19 cellular contexts compared by ENCODE assay signal in the genomic region with DNA sequence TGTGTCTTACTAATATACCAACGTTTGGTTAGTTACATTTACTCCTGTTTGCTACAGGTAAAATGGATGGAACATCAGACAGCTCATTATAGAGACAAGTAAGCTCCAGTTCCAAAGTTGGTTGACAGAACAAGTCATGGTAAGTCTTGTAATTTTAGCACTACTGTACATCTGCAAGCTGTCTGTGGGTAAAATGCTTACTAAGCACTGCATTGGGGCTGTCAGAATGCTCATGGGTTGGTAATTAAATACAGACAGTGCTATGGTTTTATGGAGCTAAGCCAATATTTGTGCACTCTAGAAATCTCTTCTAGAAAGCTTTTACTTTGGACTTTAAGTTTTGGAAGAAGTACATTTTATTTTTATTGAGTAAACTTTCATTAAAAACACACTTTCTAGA.
A peak's percentile ranks its signal among the peaks of the same experiment; 100 is the strongest.
DNase-seq lines count a peak whose midpoint lies in the region; ATAC-seq, FAIRE-seq and TF ChIP-seq lines count a peak whose summit lies in the region.
"Had no signal": no experiment of that assay in that cellular context is flagged by ENCODE, and none has a peak within 500 bp of the region (broad histone marks: within the 10 kb centered on the region; RNA-seq: fewer than 3 reads in every experiment).

No MANE protein-coding gene starts in this region.

- TF ChIP-seq CTCF in AG10803 (conservative IDR thresholded peaks at IDR 0.05; ENCODE audit: low read length) (no peak), GM12878 (IDR thresholded peaks at IDR 0.05 in 2 of 3, conservative IDR thresholded peaks at IDR 0.05 in 1 of 3; ENCODE audit: control insufficient read depth in 2 of 3, extremely low read depth in 1 of 3, insufficient read depth in 1 of 3, low read depth in 3 of 3, low read length in 3 of 3) (no peak)

- H3K4me3 ChIP-seq in AG10803 (ENCODE audit: low read length) = no peak overlapping the region
- H3K4me3 ChIP-seq in GM12878 = no peak overlapping the region

- TF ChIP-seq POLR2A in GM12878 (IDR thresholded peaks at IDR 0.05; ENCODE audit: low read depth, low read length) = no peak

- POLR2A ChIA-PET in GM12878 (lab: Charles Lee) = no interaction called here

- H3K27ac ChIP-seq in GM12878 (ENCODE audit: control insufficient read depth, insufficient read depth) = no peak overlapping the region
- H3K27ac ChIP-seq: C4-2B had no signal

- no peaks in the 10 kb centered on the region for H3K27me3 ChIP-seq in GM12878 (replicated peaks in 1 of 2; ENCODE audit: control insufficient read depth in 2 of 2, insufficient read depth in 2 of 2, low read length in 1 of 2)

- no peak for TF ChIP-seq EP300 in GM12878 (IDR thresholded peaks at IDR 0.05; ENCODE audit: borderline replicate concordance in 1 of 2, control insufficient read depth in 1 of 2, low read depth in 2 of 2, low read length in 2 of 2)

- DNase-seq in AG10803 (ENCODE audit: low read depth) (peak; percentile 13), RPMI8226 (peak; percentile 3), GM12878 (ENCODE audit: low read depth, low spot score) (no peak), cerebellar nuclear complex (lab: John Stamatoyannopoulos, UW) (no peak), cerebellum (ENCODE audit: low spot score) (no peak), activated T-cell treated with anti-CD3 and anti-CD28 coated beads for 4 hours (no peak)
- DNase-seq: ACHN; AML-193; Caco-2; CD4-positive, alpha-beta T cell; DMS153; DMS79; GDM1; H9; IMR-90 had no signal

- no peaks in the 10 kb centered on the region for H3K9me3 ChIP-seq in GM12878 (replicated peaks; ENCODE audit: control insufficient read depth, insufficient read depth, low read length)
- H3K9me3 ChIP-seq: Caco-2 had no signal

- BruUV-seq in GM12878 (replicated peaks; lab: Mats Ljungman, UMichigan) = no TSS peak

- H3K36me3 ChIP-seq in GM12878 (ENCODE audit: control insufficient read depth in 2 of 2, insufficient read depth in 2 of 2, low read length in 1 of 2) = no peaks in the 10 kb centered on the region

- in situ Hi-C loops in GM12878 (cut with MboI) = no loop called here

- no peak overlapping the region for H2AFZ ChIP-seq in GM12878 (ENCODE audit: control insufficient read depth, low read depth, low read length)

- intact Hi-C loops in GM12878 (cut with micrococcal nuclease; ENCODE audit: unreplicated experiment) = loop anchor here (10.0 kb wide), 2 partner anchors 223 to 1413 kb away; no protein-coding TSS in a partner anchor

- WGBS in GM12878 (ENCODE audit: insufficient coverage, insufficient replicate concordance, low lambda C conversion rate, missing lambda C conversion rate) = 3% methylated on average over 1 of the region's 1 CpG

- no peak for TF ChIP-seq RAD21 in GM12878 (IDR thresholded peaks at IDR 0.05; ENCODE audit: insufficient read depth, low read depth, low read length)

- no peak for ATAC-seq in GM12878

- H4K20me1 ChIP-seq in GM12878 (ENCODE audit: control insufficient read depth, insufficient read depth) = no peaks in the 10 kb centered on the region

- no peak overlapping the region for H3K9ac ChIP-seq in GM12878 (ENCODE audit: control insufficient read depth, insufficient read depth, low read length)

- CTCF ChIA-PET in GM12878 (lab: Yijun Ruan, JAX) = interaction anchor here (0.5 to 1.0 kb wide), 3 partner anchors 8 to 134 kb away, joined by 3 read pairs; no protein-coding TSS in a partner anchor

- SMC1A ChIA-PET in GM12878 (lab: Charles Lee; ENCODE audit: uncharacterized antibody, unreplicated experiment) = interaction anchor here (0.7 kb wide), 1 partner anchor 74 kb away, joined by 4 read pairs; no protein-coding TSS in a partner anchor

- no peak overlapping the region for H3K4me2 ChIP-seq in GM12878 (ENCODE audit: control insufficient read depth, insufficient read depth)

- FAIRE-seq in GM12878 (lab: Jason Lieb, UNC) = no peak
- FAIRE-seq: GM19239, H1, HTR-8/SVneo had no signal

- H3K4me1 ChIP-seq in GM12878 (ENCODE audit: control insufficient read depth, insufficient read depth, low read length) = no peaks in the 10 kb centered on the region
- H3K4me1 ChIP-seq: Caco-2 had no signal

- RAD21 ChIA-PET in GM12878 (lab: Charles Lee; ENCODE audit: unreplicated experiment) = no interaction called here

- no peaks in the 10 kb centered on the region for H3K79me2 ChIP-seq in GM12878 (ENCODE audit: control insufficient read depth, insufficient read depth, low read length)

TF ChIP-seq in GM12878, 131 proteins besides CTCF, POLR2A, EP300 and RAD21:
- TF ChIP-seq ASH2L (IDR thresholded peaks at IDR 0.05; ENCODE audit: borderline replicate concordance, low read depth) = no peak
- peak; percentile 31 for TF ChIP-seq BCL3 (IDR thresholded peaks at IDR 0.05; ENCODE audit: borderline replicate concordance, insufficient read depth, low read depth, low read length, poor library complexity, severe bottlenecking)
TF ChIP-seq in GM12878: peak in this region for 1.

Comparison
In these comparisons a context has a peak if more than half of its experiments do, and no peak if none do; other contexts are left out.
1. DNase-seq: peak in AG10803 (single experiment) and RPMI8226 (single experiment); none in GM12878 (single experiment), cerebellar nuclear complex (0 of 2), cerebellum (single experiment) and activated T-cell treated with anti-CD3 and anti-CD28 coated beads for 4 hours (single experiment).